24 cellular contexts compared by ENCODE assay signal in the genomic region with DNA sequence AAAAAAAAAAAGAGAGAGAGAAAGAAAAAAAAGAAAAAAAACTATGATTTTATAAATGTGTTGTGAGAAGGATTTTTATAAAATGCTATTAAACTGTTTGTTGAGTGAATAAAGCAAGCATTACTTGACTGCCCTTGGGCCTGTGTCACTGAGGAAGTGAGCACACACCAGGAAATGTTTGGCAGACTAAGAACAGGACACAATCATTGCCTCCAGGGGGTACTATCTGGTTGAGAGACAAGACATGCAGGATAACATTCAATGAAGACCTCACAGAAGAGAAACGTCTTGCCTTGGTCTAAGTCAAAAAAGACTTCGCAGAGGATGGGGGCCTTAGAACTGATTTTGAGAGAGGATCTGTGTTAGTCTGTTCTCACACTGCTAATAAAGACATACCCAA.
"Had no signal": no experiment of that assay in that cellular context is flagged by ENCODE, and none has a peak within 500 bp of the region (broad histone marks: within the 10 kb centered on the region; RNA-seq: fewer than 3 reads in every experiment).

No MANE protein-coding gene starts in this region.

- H3K79me2 ChIP-seq: parathyroid adenoma had no signal

- H3K9ac ChIP-seq: neural progenitor cell, parathyroid adenoma had no signal

- ATAC-seq: left lung; naive thymus-derived CD4-positive, alpha-beta T cell; right lobe of liver had no signal

- H3K36me3 ChIP-seq: left lung, neural progenitor cell, right lobe of liver, stomach, tibial nerve, upper lobe of left lung had no signal

- H3K4me2 ChIP-seq: neural progenitor cell had no signal

- H3K27ac ChIP-seq: coronary artery, left lung, neural progenitor cell, parathyroid adenoma, right lobe of liver, stomach, testis, tibial nerve, upper lobe of left lung had no signal

- H2AFZ ChIP-seq: neural progenitor cell had no signal

- H3K27me3 ChIP-seq: left lung, neural progenitor cell, right lobe of liver, stomach, testis, tibial nerve, upper lobe of left lung had no signal

- H3K4me1 ChIP-seq: left lung, neural progenitor cell, parathyroid adenoma, right lobe of liver, stomach, testis, tibial nerve, upper lobe of left lung had no signal

- FAIRE-seq: endothelial cell of umbilical vein, frontal cortex, kidney, small intestine, urothelium cell line had no signal

- H3K9me3 ChIP-seq: left lung, right lobe of liver, stomach, testis, tibial nerve, upper lobe of left lung had no signal

- DNase-seq: dermis blood vessel endothelial cell; effector memory CD4-positive, alpha-beta T cell; kidney; left cardiac atrium; left lung; mesenchymal stem cell; midbrain; naive thymus-derived CD4-positive, alpha-beta T cell; right lobe of liver; small intestine; stimulated activated CD4-positive, alpha-beta T cell treated with anti-CD3 and anti-CD28 coated beads, Interleukin-15, amount 100 ng/mL, for 24 hours; stimulated activated CD4-positive, alpha-beta T cell treated with anti-CD3 and anti-CD28 coated beads, Interleukin-2, amount 100 ng/mL, for 48 hours; stimulated activated CD8-positive, alpha-beta memory T cell treated with anti-CD3 and anti-CD28 coated beads, Interleukin-4, amount 100 ng/mL, for 48 hours; stimulated activated naive CD4-positive, alpha-beta T cell treated with Interleukin-2 at 50 U/mL for 16 hours; stomach; testis; upper lobe of left lung had no signal

- H3K4me3 ChIP-seq: coronary artery, left lung, neural progenitor cell, right lobe of liver, stomach, testis, tibial nerve, upper lobe of left lung had no signal
